Comparison of ENCODE assay signal across 31 cellular contexts in genomic region chr2:167820488-167820887, GRCh38.
"Had no signal": no experiment of that assay in that cellular context is flagged by ENCODE, and none has a peak within 500 bp of the region (broad histone marks: within the 10 kb centered on the region; RNA-seq: fewer than 3 reads in every experiment).

No MANE protein-coding gene starts in this region.

- H3K4me1 ChIP-seq: ascending aorta had no signal

- ATAC-seq: activated CD8-positive, alpha-beta memory T cell treated with anti-CD3 and anti-CD28 coated beads, Interleukin-2, amount 10 ng/mL, durations not matched to agents 7 days and 5 days; activated CD8-positive, alpha-beta T cell treated with anti-CD3 and anti-CD28 coated beads, Interleukin-2, amount 10 ng/mL, durations not matched to agents 7 days and 5 days; activated naive CD8-positive, alpha-beta T cell treated with anti-CD3 and anti-CD28 coated beads, Interleukin-2, amount 50 U/mL, for 24 hours had no signal

- H3K36me3 ChIP-seq: ascending aorta, cardiac muscle cell had no signal

- FAIRE-seq: bronchial epithelial cell, TTC549 had no signal

- H3K4me3 ChIP-seq: ascending aorta, cardiac muscle cell had no signal

- H3K27me3 ChIP-seq: ascending aorta, cardiac muscle cell had no signal

- H3K9me3 ChIP-seq: ascending aorta had no signal

- DNase-seq: activated B cell treated with CpG ODN at 0.5 μM for 24 hours; activated CD4-positive, alpha-beta memory T cell treated with anti-CD3 and anti-CD28 coated beads, Interleukin-2, amount 10 ng/mL, durations not matched to agents 7 days and 5 days; activated CD4-positive, alpha-beta T cell treated with anti-CD3 and anti-CD28 coated beads for 4 hours; activated CD4-positive, alpha-beta T cell treated with anti-CD3 and anti-CD28 coated beads, Interleukin-2, amount 10 ng/mL, durations not matched to agents 24 days and 14 days; activated CD4-positive, alpha-beta T cell treated with anti-CD3 and anti-CD28 coated beads, Interleukin-2, amount 50 U/mL, for 1 hour; activated CD4-positive, alpha-beta T cell treated with anti-CD3 and anti-CD28 coated beads, Interleukin-2, amount 50 U/mL, for 48 hours; activated CD4-positive, CD25-positive, alpha-beta regulatory T cell treated with anti-CD3 and anti-CD28 coated beads, Interleukin-2, amount 50 U/mL, for 72 hours; activated CD8-positive, alpha-beta memory T cell treated with anti-CD3 and anti-CD28 coated beads for 24 hours; activated CD8-positive, alpha-beta memory T cell treated with anti-CD3 and anti-CD28 coated beads, Interleukin-2, amount 10 ng/mL, durations not matched to agents 7 days and 5 days; activated CD8-positive, alpha-beta memory T cell treated with anti-CD3 and anti-CD28 coated beads, Interleukin-2, amount 50 U/mL, for 48 hours; activated CD8-positive, alpha-beta T cell treated with anti-CD3 and anti-CD28 coated beads, Interleukin-2, amount 10 ng/mL, durations not matched to agents 7 days and 5 days; activated effector memory CD4-positive, alpha-beta T cell treated with Interleukin-2 at 50 U/mL for 16 hours; activated gamma-delta T cell; activated naive CD4-positive, alpha-beta T cell treated with anti-CD3 and anti-CD28 coated beads, Interleukin-2, amount 10 ng/mL, durations not matched to agents 7 days and 5 days; activated naive CD4-positive, alpha-beta T cell treated with Interleukin-2 at 50 U/mL for 16 hours; activated naive CD8-positive, alpha-beta T cell treated with anti-CD3 and anti-CD28 coated beads, Interleukin-2, amount 10 ng/mL, durations not matched to agents 7 days and 5 days; activated naive CD8-positive, alpha-beta T cell treated with anti-CD3 and anti-CD28 coated beads, Interleukin-2, amount 50 U/mL, for 24 hours; activated T-cell treated with anti-CD3 and anti-CD28 coated beads, Interleukin-2, amount 50 U/mL, for 24 hours; activated T-cell treated with anti-CD3 and anti-CD28 coated beads, Interleukin-2, amount 50 U/mL, for 48 hours; amygdala; anterior cingulate cortex; caudate nucleus; cerebellar nuclear complex; T-helper 1 cell; T-helper 2 cell; T-helper 9 cell had no signal

- H3K27ac ChIP-seq: ascending aorta, cardiac muscle cell, VCaP had no signal
